8 cellular contexts compared by ENCODE assay signal in genomic region chr20:50283922-50284810, GRCh38.
DNase-seq lines count a peak whose midpoint lies in the region; ATAC-seq and TF ChIP-seq lines count a peak whose summit lies in the region.

No MANE protein-coding gene starts in this region.

- no peaks in the 10 kb centered on the region for H3K36me3 Mint-ChIP-seq in dendritic cell treated with granulocyte-macrophage colony-stimulating factor and Interleukin-4, amounts not matched to agents 40 ng/mL and 50 ng/mL, for 4 days (ENCODE audit: low read depth)
- no peaks in the 10 kb centered on the region for H3K36me3 Mint-ChIP-seq in neural crest cell (ENCODE audit: low read depth)

- peak overlapping the region; percentile 60 for H3K27ac Mint-ChIP-seq in dendritic cell treated with granulocyte-macrophage colony-stimulating factor and Interleukin-4, amounts not matched to agents 40 ng/mL and 50 ng/mL, for 4 days
- H3K27ac Mint-ChIP-seq in neural crest cell (ENCODE audit: unreplicated experiment): peak overlapping the region; percentile 14

- no peak for ATAC-seq in GM18873 (IDR thresholded peaks at IDR 0.05; ENCODE audit: low FRiP score, unreplicated experiment)
- ATAC-seq in HG03139 (IDR thresholded peaks at IDR 0.05; ENCODE audit: unreplicated experiment): no peak

- H3K27me3 ChIP-seq in BLaER1 treated with 17β-estradiol and CSF1 and Interleukin-3, amounts not matched to agents 10 nM and 100 nM: peaks cover 0 to 42% (median 7%) of the 10 kb centered on the region in 11 experiments; a peak in 13 of 22 replicates

- H3K36me3 ChIP-seq in BLaER1 treated with 17β-estradiol and CSF1 and Interleukin-3, amounts not matched to agents 10 nM and 100 nM: no peaks in the 10 kb centered on the region

- H3K4me3 Mint-ChIP-seq in dendritic cell treated with granulocyte-macrophage colony-stimulating factor and Interleukin-4, amounts not matched to agents 40 ng/mL and 50 ng/mL, for 4 days: no peak overlapping the region
- no peak overlapping the region for H3K4me3 Mint-ChIP-seq in neural crest cell

- H3K9ac ChIP-seq in BLaER1 treated with 17β-estradiol and CSF1 and Interleukin-3, amounts not matched to agents 10 nM and 100 nM: peak overlapping the region in 9 of 11 experiments; percentile 29 to 70 (median 60); a peak in 10 of 22 replicates

- intact Hi-C loops in dendritic cell treated with granulocyte-macrophage colony-stimulating factor and Interleukin-4, amounts not matched to agents 40 ng/mL and 50 ng/mL, for 4 days (cut with micrococcal nuclease): no loop called here

- peaks cover 1% of the 10 kb centered on the region for H3K27me3 Mint-ChIP-seq in dendritic cell treated with granulocyte-macrophage colony-stimulating factor and Interleukin-4, amounts not matched to agents 40 ng/mL and 50 ng/mL, for 4 days
- no peaks in the 10 kb centered on the region for H3K27me3 Mint-ChIP-seq in neural crest cell (ENCODE audit: low read depth)

- peak overlapping the region in 8 of 11 experiments; percentile 45 to 81 (median 74); a peak in 13 of 22 replicates for H3K27ac ChIP-seq in BLaER1 treated with 17β-estradiol and CSF1 and Interleukin-3, amounts not matched to agents 10 nM and 100 nM

- peaks cover 36 to 76% (median 47%) of the 10 kb centered on the region in 10 experiments for H3K4me1 ChIP-seq in BLaER1 treated with 17β-estradiol and CSF1 and Interleukin-3, amounts not matched to agents 10 nM and 100 nM

- DNase-seq in NB4 (ENCODE audit: low read depth): peak; percentile 91
- DNase-seq in neural crest cell (ENCODE audit: low read depth, low spot score): no peak
- no peak for DNase-seq in activated effector memory CD4-positive, alpha-beta T cell treated with Interleukin-2 at 50 U/mL for 16 hours
- no peak for DNase-seq in iPS-NIHi7 (ENCODE audit: extremely low spot score)

- H3K9me3 Mint-ChIP-seq in dendritic cell treated with granulocyte-macrophage colony-stimulating factor and Interleukin-4, amounts not matched to agents 40 ng/mL and 50 ng/mL, for 4 days: no peaks in the 10 kb centered on the region
- H3K9me3 Mint-ChIP-seq in neural crest cell: no peaks in the 10 kb centered on the region

- H4K20me1 ChIP-seq in BLaER1 treated with 17β-estradiol and CSF1 and Interleukin-3, amounts not matched to agents 10 nM and 100 nM: peaks cover 0 to 14% (median 0%) of the 10 kb centered on the region in 11 experiments; a peak in 5 of 22 replicates

- TF ChIP-seq POLR2A in NB4 (IDR thresholded peaks at IDR 0.05; ENCODE audit: extremely low read depth, insufficient read length): no peak

- H3K9me3 ChIP-seq in BLaER1 treated with 17β-estradiol and CSF1 and Interleukin-3, amounts not matched to agents 10 nM and 100 nM (replicated peaks in 1 of 11): no peaks in the 10 kb centered on the region

- peak overlapping the region in 2 of 10 experiments; percentile 7 to 13; a peak in 2 of 20 replicates for H3K4me3 ChIP-seq in BLaER1 treated with 17β-estradiol and CSF1 and Interleukin-3, amounts not matched to agents 10 nM and 100 nM
- no peak overlapping the region for H3K4me3 ChIP-seq in NB4 (ENCODE audit: low read depth, low read length)

- no peak for TF ChIP-seq CTCF in NB4 (IDR thresholded peaks at IDR 0.05; ENCODE audit: low read depth, low read length)
- TF ChIP-seq CTCF in neural crest cell (conservative IDR thresholded peaks at IDR 0.05): no peak

- peak overlapping the region; percentile 69 to 98 (median 91) for H3K4me2 ChIP-seq in BLaER1 treated with 17β-estradiol and CSF1 and Interleukin-3, amounts not matched to agents 10 nM and 100 nM

- H3K4me1 Mint-ChIP-seq in dendritic cell treated with granulocyte-macrophage colony-stimulating factor and Interleukin-4, amounts not matched to agents 40 ng/mL and 50 ng/mL, for 4 days (ENCODE audit: low read depth): peaks cover 73% of the 10 kb centered on the region
- peaks cover 17% of the 10 kb centered on the region for H3K4me1 Mint-ChIP-seq in neural crest cell
